7 cellular contexts compared by ENCODE assay signal in genomic region chr10:13788701-13789447, GRCh38.
DNase-seq lines count a peak whose midpoint lies in the region; ATAC-seq lines count a peak whose summit lies in the region.

No MANE protein-coding gene starts in this region.

- no peaks in the 10 kb centered on the region for H3K27me3 Mint-ChIP-seq in stimulated activated naive B cell treated with anti-CD40 and anti-IgM and Interleukin-4, amounts not matched to agents 10 μg/mL and 1 μg/mL and 100 μg/mL, for 72 hours

- H3K27ac Mint-ChIP-seq in stimulated activated naive B cell treated with anti-CD40 and anti-IgM and Interleukin-4, amounts not matched to agents 10 μg/mL and 1 μg/mL and 100 μg/mL, for 72 hours: no peak overlapping the region

- peak overlapping the region; percentile 6 for H3K27ac ChIP-seq in angular gyrus (ENCODE audit: low read depth, low read length)

- no peak overlapping the region for H3K4me3 Mint-ChIP-seq in stimulated activated naive B cell treated with anti-CD40 and anti-IgM and Interleukin-4, amounts not matched to agents 10 μg/mL and 1 μg/mL and 100 μg/mL, for 72 hours

- DNase-seq in kidney glomerular epithelial cell (lab: John Stamatoyannopoulos, UW) (peak; percentile 35), stromal cell of bone marrow (ENCODE audit: low read depth) (peak; percentile 51)
- DNase-seq in stimulated activated naive B cell treated with anti-CD40 and anti-IgM and Interleukin-4, amounts not matched to agents 10 μg/mL and 1 μg/mL and 100 μg/mL, for 72 hours: no peak

- H3K4me1 Mint-ChIP-seq in stimulated activated naive B cell treated with anti-CD40 and anti-IgM and Interleukin-4, amounts not matched to agents 10 μg/mL and 1 μg/mL and 100 μg/mL, for 72 hours: peaks cover 10 to 31% of the 10 kb centered on the region in 2 donors

- no peaks in the 10 kb centered on the region for H3K9me3 Mint-ChIP-seq in stimulated activated naive B cell treated with anti-CD40 and anti-IgM and Interleukin-4, amounts not matched to agents 10 μg/mL and 1 μg/mL and 100 μg/mL, for 72 hours

- H3K36me3 Mint-ChIP-seq in stimulated activated naive B cell treated with anti-CD40 and anti-IgM and Interleukin-4, amounts not matched to agents 10 μg/mL and 1 μg/mL and 100 μg/mL, for 72 hours: no peaks in the 10 kb centered on the region

- peak; percentile 32 for ATAC-seq in HG03095 (IDR thresholded peaks at IDR 0.05; ENCODE audit: unreplicated experiment)
- ATAC-seq in stimulated activated naive B cell treated with anti-CD40 and anti-IgM and Interleukin-4, amounts not matched to agents 10 μg/mL and 1 μg/mL and 100 μg/mL, for 72 hours (replicated peaks): no peak
- no peak for ATAC-seq in GM18873 (IDR thresholded peaks at IDR 0.05; ENCODE audit: low FRiP score, unreplicated experiment)
- ATAC-seq in activated CD4-positive, CD25-positive, alpha-beta regulatory T cell treated with anti-CD3 and anti-CD28 coated beads, Interleukin-2, amount 50 U/mL, for 24 hours: no peak
